8 cellular contexts compared by ENCODE assay signal in genomic region chr19:796692-797527, GRCh38. TPM values are rescaled to one million over a fixed set of nuclear protein-coding genes. Genes with fewer than 3 reads are reported as not detected.
A peak's percentile ranks its signal among the peaks of the same experiment; 100 is the strongest.
DNase-seq lines count a peak whose midpoint lies in the region; ATAC-seq, FAIRE-seq and TF ChIP-seq lines count a peak whose summit lies in the region.

TSS of gene PTBP1 (plus strand) at chr19:797452. CDS start at chr19:797498, 46 bp downstream.

- peak within 1 kb of the TSS; percentile 96 for H3K4me3 ChIP-seq in BE2C (ENCODE audit: low read depth, low read length)

- H3K36me3 ChIP-seq in BE2C, result peaks cover 40% of the 10 kb centered on the region

- DNase-seq in BE2C (peak; percentile 100), GM19240 (ENCODE audit: insufficient read length, low spot score) (peak; percentile 99), NCI-H526 (lab: John Stamatoyannopoulos, UW) (peak; percentile 98 to 99), kidney glomerular epithelial cell (lab: John Stamatoyannopoulos, UW) (peak; percentile 100)
- peak; percentile 99 for DNase-seq in activated CD4-positive, alpha-beta T cell treated with anti-CD3 and anti-CD28 coated beads for 48 hours
- peak; percentile 94 to 99 for DNase-seq in stimulated activated CD4-positive, alpha-beta T cell treated with anti-CD3 and anti-CD28 coated beads, Interleukin-1b, Interleukin-23, amount 100 ng/mL, for 1 hour (ENCODE audit: low read depth in 2 of 2)

- H3K4me1 ChIP-seq in BE2C, result peaks cover 13% of the 10 kb centered on the region

- FAIRE-seq in colon (lab: Jason Lieb, UNC), result peak; percentile 96

- no peaks in the 10 kb centered on the region for H3K9me3 ChIP-seq in BE2C

- H3K27me3 ChIP-seq in BE2C, result no peaks in the 10 kb centered on the region

- TF ChIP-seq CTCF in BE2C (IDR thresholded peaks at IDR 0.05; ENCODE audit: low read depth, low read length), result peak; percentile 8; the same call in 1 of the 2 replicates

- peak; percentile 66 for ATAC-seq in HG03460 (IDR thresholded peaks at IDR 0.05; ENCODE audit: unreplicated experiment)

RNA-seq across cellular contexts. Expression of gene PTBP1, which starts in this region (rescaled TPM):
- polyA plus RNA-seq in BE2C (2012; ENCODE audit: insufficient read depth, insufficient read length, low read depth), result 838 TPM

Comparison
In these comparisons a context has a peak if more than half of its experiments do, and no peak if none do; other contexts are left out.
1. Peak in every context shown above with its lines: DNase-seq, ATAC-seq and H3K4me3 ChIP-seq.